In the genomic region with DNA sequence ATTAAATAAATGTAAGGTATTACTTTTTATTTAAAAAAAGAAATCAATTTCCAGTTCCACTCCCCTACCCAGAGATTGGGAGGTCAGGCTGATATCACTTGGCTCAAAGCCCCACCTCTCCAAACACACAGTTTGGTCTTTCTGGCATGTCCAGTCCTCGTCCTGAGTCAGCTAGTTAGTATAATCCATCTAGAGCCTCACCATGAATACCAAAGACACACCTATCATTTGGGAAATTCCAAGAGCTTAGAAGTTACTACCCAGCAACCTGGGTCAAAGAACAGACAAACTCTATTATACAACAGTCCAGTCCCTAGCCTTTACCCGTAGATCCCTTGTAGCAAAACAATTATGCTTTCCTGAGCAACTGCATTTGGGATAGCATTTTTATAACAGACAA, we compare ENCODE assay signal across 37 cellular contexts. TPM values are rescaled to one million over a fixed set of nuclear protein-coding genes. Genes with fewer than 3 reads are reported as not detected.
"Had no signal": no experiment of that assay in that cellular context is flagged by ENCODE, and none has a peak within 500 bp of the region (broad histone marks: within the 10 kb centered on the region; RNA-seq: fewer than 3 reads in every experiment).

No MANE protein-coding gene starts in this region.

- H3K27ac ChIP-seq: cardiac muscle cell, Peyer's patch, VCaP had no signal

- H3K9me3 Mint-ChIP-seq: activated CD4-positive, alpha-beta memory T cell treated with anti-CD3 and anti-CD28 coated beads, Interleukin-2, amount 10 ng/mL, durations not matched to agents 7 days and 5 days; activated naive CD4-positive, alpha-beta T cell treated with anti-CD3 and anti-CD28 coated beads, Interleukin-2, amount 10 ng/mL, durations not matched to agents 7 days and 5 days had no signal

- H3K36me3 Mint-ChIP-seq: activated CD8-positive, alpha-beta memory T cell treated with anti-CD3 and anti-CD28 coated beads, Interleukin-2, amount 10 ng/mL, durations not matched to agents 7 days and 5 days; activated naive CD4-positive, alpha-beta T cell treated with anti-CD3 and anti-CD28 coated beads, Interleukin-2, amount 10 ng/mL, durations not matched to agents 7 days and 5 days; activated naive CD8-positive, alpha-beta T cell; brain; T-cell had no signal

- H3K27me3 Mint-ChIP-seq: activated naive CD8-positive, alpha-beta T cell had no signal

- ATAC-seq: activated CD8-positive, alpha-beta memory T cell treated with anti-CD3 and anti-CD28 coated beads, Interleukin-2, amount 10 ng/mL, durations not matched to agents 7 days and 5 days; activated naive CD8-positive, alpha-beta T cell treated with anti-CD3 and anti-CD28 coated beads, Interleukin-2, amount 50 U/mL, for 24 hours; PC-3; Right ventricle myocardium inferior; SK-N-SH treated with all-trans-retinoic acid at 6 μM for 48 hours; T-cell; T-helper 17 cell had no signal

- H3K4me1 Mint-ChIP-seq: activated B cell treated with CpG ODN at 0.5 μM for 24 hours; activated CD4-positive, alpha-beta memory T cell treated with anti-CD3 and anti-CD28 coated beads, Interleukin-2, amount 10 ng/mL, durations not matched to agents 7 days and 5 days; activated CD8-positive, alpha-beta memory T cell treated with anti-CD3 and anti-CD28 coated beads, Interleukin-2, amount 10 ng/mL, durations not matched to agents 7 days and 5 days; activated naive CD8-positive, alpha-beta T cell treated with anti-CD3 and anti-CD28 coated beads, Interleukin-2, amount 50 U/mL, for 24 hours; brain had no signal

- H3K27ac Mint-ChIP-seq: activated B cell treated with CpG ODN at 0.5 μM for 24 hours; activated CD4-positive, alpha-beta memory T cell treated with anti-CD3 and anti-CD28 coated beads, Interleukin-2, amount 10 ng/mL, durations not matched to agents 7 days and 5 days; activated CD8-positive, alpha-beta memory T cell treated with anti-CD3 and anti-CD28 coated beads, Interleukin-2, amount 10 ng/mL, durations not matched to agents 7 days and 5 days; activated naive CD4-positive, alpha-beta T cell treated with anti-CD3 and anti-CD28 coated beads, Interleukin-2, amount 10 ng/mL, durations not matched to agents 7 days and 5 days; activated naive CD8-positive, alpha-beta T cell; activated naive CD8-positive, alpha-beta T cell treated with anti-CD3 and anti-CD28 coated beads, Interleukin-2, amount 50 U/mL, for 24 hours; T-cell; T-helper 17 cell had no signal

- H3K36me3 ChIP-seq: cardiac muscle cell, MG63, Peyer's patch had no signal

- DNase-seq: activated B cell treated with CpG ODN at 0.5 μM for 24 hours; activated CD4-positive, alpha-beta memory T cell treated with anti-CD3 and anti-CD28 coated beads, Interleukin-2, amount 10 ng/mL, durations not matched to agents 7 days and 5 days; activated CD4-positive, alpha-beta T cell treated with anti-CD3 and anti-CD28 coated beads for 4 hours; activated CD4-positive, CD25-positive, alpha-beta regulatory T cell treated with anti-CD3 and anti-CD28 coated beads, Interleukin-2, amount 50 U/mL, for 72 hours; activated CD8-positive, alpha-beta memory T cell treated with anti-CD3 and anti-CD28 coated beads for 24 hours; activated CD8-positive, alpha-beta memory T cell treated with anti-CD3 and anti-CD28 coated beads, Interleukin-2, amount 10 ng/mL, durations not matched to agents 7 days and 5 days; activated CD8-positive, alpha-beta memory T cell treated with anti-CD3 and anti-CD28 coated beads, Interleukin-2, amount 50 U/mL, for 48 hours; activated effector memory CD4-positive, alpha-beta T cell treated with Interleukin-2 at 50 U/mL for 16 hours; activated naive CD4-positive, alpha-beta T cell treated with anti-CD3 and anti-CD28 coated beads, Interleukin-2, amount 10 ng/mL, durations not matched to agents 7 days and 5 days; activated naive CD8-positive, alpha-beta T cell treated with anti-CD3 and anti-CD28 coated beads, Interleukin-2, amount 50 U/mL, for 24 hours; activated T-cell treated with anti-CD3 and anti-CD28 coated beads, Interleukin-2, amount 50 U/mL, for 48 hours; anterior cingulate cortex; Kasumi-1; KG1; MG63; NCI-H1048; NCI-H1105 treated with DMSO at 0.1 percent for 48 hours; NCI-H1436; NCI-H1694; NCI-H1930; NCI-H2081 treated with DMSO at 0.1 percent for 48 hours; NCI-H226; NCI-H524 treated with DMSO at 0.1 percent for 48 hours; NK-92 treated with Interleukin-12 subunit alpha and Interleukin-12 subunit beta, amount 100 ng/mL, for 24 hours; PC-3; Peyer's patch; RPMI8226; SIG-M5; T-cell; T-helper 17 cell had no signal

- H3K4me3 Mint-ChIP-seq: activated B cell treated with CpG ODN at 0.5 μM for 24 hours; activated CD4-positive, alpha-beta memory T cell treated with anti-CD3 and anti-CD28 coated beads, Interleukin-2, amount 10 ng/mL, durations not matched to agents 7 days and 5 days; activated CD8-positive, alpha-beta memory T cell treated with anti-CD3 and anti-CD28 coated beads, Interleukin-2, amount 10 ng/mL, durations not matched to agents 7 days and 5 days; activated naive CD4-positive, alpha-beta T cell treated with anti-CD3 and anti-CD28 coated beads, Interleukin-2, amount 10 ng/mL, durations not matched to agents 7 days and 5 days; activated naive CD8-positive, alpha-beta T cell; activated naive CD8-positive, alpha-beta T cell treated with anti-CD3 and anti-CD28 coated beads, Interleukin-2, amount 50 U/mL, for 24 hours; brain; T-cell; T-helper 17 cell had no signal

- H3K27me3 ChIP-seq: cardiac muscle cell, MG63, Peyer's patch had no signal

- H3K4me3 ChIP-seq: cardiac muscle cell, MG63, Peyer's patch had no signal

- H3K9me3 ChIP-seq: MG63, Peyer's patch had no signal

RNA-seq across cellular contexts. Expression of a gene that starts 9.4 kb away (rescaled TPM):
- total RNA-seq: activated B cell treated with CpG ODN at 0.5 μM for 24 hours; activated CD4-positive, alpha-beta memory T cell treated with anti-CD3 and anti-CD28 coated beads, Interleukin-2, amount 10 ng/mL, durations not matched to agents 7 days and 5 days; activated CD8-positive, alpha-beta memory T cell treated with anti-CD3 and anti-CD28 coated beads, Interleukin-2, amount 10 ng/mL, durations not matched to agents 7 days and 5 days; cardiac muscle cell; NCI-H460; PC-3; Right ventricle myocardium inferior; T-cell; T-helper 17 cell had no signal
